ENCODE assay signal across 1 cellular context in genomic region chr12:51021694-51022093, GRCh38.
TF ChIP-seq lines count a peak whose summit lies in the region.

No MANE protein-coding gene starts in this region.

TF ChIP-seq in K562, 482 proteins besides CTCF, POLR2A, EP300 and RAD21 (continued from another document):
- TF ChIP-seq PBX2 (CRISPR knock-in tag; IDR thresholded peaks at IDR 0.05; ENCODE audit: low read depth) = no peak
- peak; percentile 75 for TF ChIP-seq PBX2 (tag; conservative IDR thresholded peaks at IDR 0.05; ENCODE audit: low read depth)
- 0 out of 2 replicates have a peak, but pooled peaks have one; percentile 45 for TF ChIP-seq BCOR (IDR thresholded peaks at IDR 0.05)
- TF ChIP-seq IRF2 (CRISPR knock-in tag; IDR thresholded peaks at IDR 0.05) = no peak
